Comparison of ENCODE assay signal across 14 cellular contexts in genomic region chr2:240402566-240403295, GRCh38. TPM values are rescaled to one million over a fixed set of nuclear protein-coding genes. Genes with fewer than 3 reads are reported as not detected.
DNase-seq lines count a peak whose midpoint lies in the region; ATAC-seq, FAIRE-seq and TF ChIP-seq lines count a peak whose summit lies in the region.
"Had no signal": no experiment of that assay in that cellular context is flagged by ENCODE, and none has a peak within 500 bp of the region (broad histone marks: within the 10 kb centered on the region; RNA-seq: fewer than 3 reads in every experiment).

No MANE protein-coding gene starts in this region.

- no peak for TF ChIP-seq POLR2A in H1 (IDR thresholded peaks at IDR 0.05; ENCODE audit: control extremely low read depth in 1 of 2, low read depth in 2 of 2, low read length in 2 of 2)

- no peak overlapping the region for H3K14ac ChIP-seq in H1 (ENCODE audit: insufficient read length)

- H2AK5ac ChIP-seq in H1 (ENCODE audit: low read depth, low read length), result no peak overlapping the region

- no peak overlapping the region for H3K4ac ChIP-seq in H1 (replicated peaks; ENCODE audit: insufficient read length, low read depth, low read length)

- H3K4me1 ChIP-seq in heart right ventricle, result no peaks in the 10 kb centered on the region
- no peaks in the 10 kb centered on the region for H3K4me1 ChIP-seq in RWPE2 (ENCODE audit: insufficient read depth, poor library complexity, severe bottlenecking)
- no peaks in the 10 kb centered on the region; a peak in 1 of 7 replicates for H3K4me1 ChIP-seq in H1 (replicated peaks in 1 of 4; ENCODE audit: control insufficient read depth in 3 of 4, insufficient read depth in 4 of 4, low read length in 3 of 4)
- H3K4me1 ChIP-seq in tibial artery, result no peaks in the 10 kb centered on the region

- WGBS in heart right ventricle, 2 donors, result 86 to 89% methylated on average over 20 of the region's 20 CpGs
- 79% methylated on average over 9 of the region's 20 CpGs; no CpG with 5 or more reads in 1 of the 2 experiments for WGBS in H1 (ENCODE audit: extremely low coverage in 1 of 2, insufficient coverage in 1 of 2, insufficient read length in 1 of 2, insufficient replicate concordance in 2 of 2, low coverage in 1 of 2, low lambda C conversion rate in 2 of 2, missing lambda C conversion rate in 1 of 2), 2 experiments

- no peak for FAIRE-seq in H1 (lab: Jason Lieb, UNC)
- FAIRE-seq: islet of Langerhans had no signal

- H4K5ac ChIP-seq in H1 (ENCODE audit: insufficient read length, low read depth, low read length), result no peak overlapping the region

- TF ChIP-seq EP300 in H1 (IDR thresholded peaks at IDR 0.05; ENCODE audit: borderline replicate concordance in 1 of 2, low read depth in 2 of 2, low read length in 2 of 2), result no peak

- POLR2A ChIA-PET in H1 (lab: Charles Lee; ENCODE audit: partially characterized antibody), result no interaction called here

- TF ChIP-seq CTCF in heart right ventricle (IDR thresholded peaks at IDR 0.05) (no peak), RWPE2 (IDR thresholded peaks at IDR 0.05; ENCODE audit: poor library complexity, severe bottlenecking) (no peak), H1 (IDR thresholded peaks at IDR 0.05; ENCODE audit: control extremely low read depth in 1 of 3, insufficient read depth in 1 of 3, low read depth in 1 of 3, low read length in 3 of 3) (no peak), tibial artery (IDR thresholded peaks at IDR 0.05) (no peak)

- no peak overlapping the region for H4K91ac ChIP-seq in H1 (replicated peaks; ENCODE audit: insufficient read length, low read length)

- H3K4me3 ChIP-seq in heart right ventricle, result no peak overlapping the region
- H3K4me3 ChIP-seq in RWPE2 (ENCODE audit: severe bottlenecking), result no peak overlapping the region
- no peak overlapping the region for H3K4me3 ChIP-seq in H1 (ENCODE audit: extremely low read depth in 1 of 4, insufficient read depth in 2 of 4, low read depth in 3 of 4, low read length in 4 of 4)
- no peak overlapping the region for H3K4me3 ChIP-seq in tibial artery

- no peaks in the 10 kb centered on the region for H3K79me2 ChIP-seq in H1 (ENCODE audit: control insufficient read depth in 1 of 2, insufficient read depth in 2 of 2, low read length in 2 of 2)

- peak overlapping the region; percentile 3; the same call in 1 of the 2 replicates for H4K8ac ChIP-seq in H1 (ENCODE audit: extremely low read depth, insufficient read depth, low read length)

- H3K27ac ChIP-seq in heart right ventricle (no peak overlapping the region), RWPE2 (ENCODE audit: poor library complexity, severe bottlenecking) (no peak overlapping the region), H1 (ENCODE audit: low read depth, low read length) (no peak overlapping the region), tibial artery (no peak overlapping the region)

- intact Hi-C loops in cardiac septum (cut with DNase I), result no loop called here
- intact Hi-C loops in heart right ventricle (cut with DNase I), result no loop called here
- intact Hi-C loops in tibial artery (cut with DNase I; ENCODE audit: low total_unique reads), result no loop called here

- no peak overlapping the region for H2AFZ ChIP-seq in H1 (ENCODE audit: low read length)

- H3K9me3 ChIP-seq in heart right ventricle (no peaks in the 10 kb centered on the region), RWPE2 (ENCODE audit: severe bottlenecking) (no peaks in the 10 kb centered on the region), H1 (ENCODE audit: insufficient read depth in 2 of 2, low read depth in 1 of 2, low read length in 1 of 2) (no peaks in the 10 kb centered on the region), tibial artery (no peaks in the 10 kb centered on the region)

- H2BK12ac ChIP-seq in H1 (ENCODE audit: low read depth, low read length), result no peak overlapping the region

- H3K9ac ChIP-seq in H1 (replicated peaks in 1 of 4; ENCODE audit: extremely low read depth in 1 of 4, low read depth in 3 of 4, low read length in 3 of 4), result no peak overlapping the region

- no peak overlapping the region for H3K23ac ChIP-seq in H1 (ENCODE audit: insufficient read length)

- CTCF ChIA-PET in H1 (lab: Charles Lee; ENCODE audit: partially characterized antibody), result interaction anchor here (0.6 kb wide), 1 partner anchor 11 kb away, joined by 3 read pairs; no protein-coding TSS in a partner anchor

- no peak overlapping the region for H2BK15ac ChIP-seq in H1 (ENCODE audit: low read length)

- DNase-seq in cardiac septum (ENCODE audit: low spot score) (peak; percentile 72), heart right ventricle (no peak), RWPE2 (ENCODE audit: low spot score) (peak; percentile 38), H1 (ENCODE audit: low read depth in 1 of 2, low spot score in 2 of 2) (peak in 1 of 2 experiments; percentile 37), tibial artery (peak; percentile 3 to 48), NCI-H748 treated with DMSO at 0.1 percent for 48 hours (lab: John Stamatoyannopoulos, UW) (no peak)
- DNase-seq: activated CD4-positive, CD25-positive, alpha-beta regulatory T cell treated with anti-CD3 and anti-CD28 coated beads, Interleukin-2, amount 50 U/mL, for 72 hours; amygdala; Calu3; HFFc6; Kasumi-1; NCI-H1417 had no signal

- no peak overlapping the region for H3K56ac ChIP-seq in H1 (replicated peaks; ENCODE audit: insufficient read length, low read depth, low read length)

- ATAC-seq in heart right ventricle (no peak), RWPE2 (ENCODE audit: low read depth) (no peak), GM18907 (IDR thresholded peaks at IDR 0.05; ENCODE audit: unreplicated experiment) (no peak)

- no peaks in the 10 kb centered on the region for H3K36me3 ChIP-seq in heart right ventricle
- H3K36me3 ChIP-seq in RWPE2 (ENCODE audit: low read depth), result no peaks in the 10 kb centered on the region
- no peaks in the 10 kb centered on the region for H3K36me3 ChIP-seq in H1 (ENCODE audit: control insufficient read depth in 2 of 4, insufficient read depth in 4 of 4, low read length in 3 of 4)
- H3K36me3 ChIP-seq in tibial artery, result no peaks in the 10 kb centered on the region

- no peaks in the 10 kb centered on the region for H3K79me1 ChIP-seq in H1 (ENCODE audit: low read depth, low read length)

- no peak overlapping the region for H2BK120ac ChIP-seq in H1 (replicated peaks; ENCODE audit: low read depth, low read length)

- H3K4me2 ChIP-seq in H1 (ENCODE audit: insufficient read depth in 1 of 2, low read depth in 2 of 2, low read length in 2 of 2), result no peak overlapping the region

- TF ChIP-seq RAD21 in H1 (IDR thresholded peaks at IDR 0.05 in 1 of 2, conservative IDR thresholded peaks at IDR 0.05 in 1 of 2; ENCODE audit: low read depth in 2 of 2, low read length in 2 of 2), result no peak

- no peaks in the 10 kb centered on the region for H4K20me1 ChIP-seq in H1 (replicated peaks in 1 of 2; ENCODE audit: control insufficient read depth in 1 of 2, insufficient read depth in 2 of 2, low read length in 2 of 2)

- H2BK5ac ChIP-seq in H1 (ENCODE audit: low read depth, low read length), result no peak overlapping the region

- H2BK20ac ChIP-seq in H1 (ENCODE audit: low read length), result no peak overlapping the region

- no peak overlapping the region for H3K18ac ChIP-seq in H1 (ENCODE audit: extremely low read depth, low read length)

- H3K27me3 ChIP-seq in heart right ventricle (peaks cover 0 to 5% (median 0%) of the 10 kb centered on the region in 7 donors), RWPE2 (ENCODE audit: insufficient read depth, poor library complexity, severe bottlenecking) (no peaks in the 10 kb centered on the region), H1 (replicated peaks in 1 of 4; ENCODE audit: control insufficient read depth in 3 of 4, extremely low read depth in 1 of 4, insufficient read depth in 3 of 4, low read length in 3 of 4) (no peaks in the 10 kb centered on the region), tibial artery (no peaks in the 10 kb centered on the region)

- no peaks in the 10 kb centered on the region for H3K23me2 ChIP-seq in H1 (ENCODE audit: low read depth, low read length)

TF ChIP-seq in H1, 55 proteins besides CTCF, POLR2A, EP300 and RAD21:
- no peak for TF ChIP-seq NANOG (IDR thresholded peaks at IDR 0.05; ENCODE audit: insufficient read depth, low read depth, low read length, poor library complexity, severe bottlenecking)
- TF ChIP-seq SIN3A (conservative IDR thresholded peaks at IDR 0.05 in 1 of 2, IDR thresholded peaks at IDR 0.05 in 1 of 2; ENCODE audit: low read depth in 1 of 2, low read length in 2 of 2), result no peak
- TF ChIP-seq SIRT6 (IDR thresholded peaks at IDR 0.05; ENCODE audit: low read length), result no peak
- no peak for TF ChIP-seq CHD1 (IDR thresholded peaks at IDR 0.05; ENCODE audit: low read depth, low read length)
- no peak for TF ChIP-seq USF2 (IDR thresholded peaks at IDR 0.05; ENCODE audit: low read length)
- no peak for TF ChIP-seq SAP30 (IDR thresholded peaks at IDR 0.05; ENCODE audit: insufficient read depth, insufficient replicate concordance, low read length)
- TF ChIP-seq GTF2F1 (IDR thresholded peaks at IDR 0.05; ENCODE audit: borderline replicate concordance, low read depth, low read length), result no peak
- no peak for TF ChIP-seq SUZ12 (IDR thresholded peaks at IDR 0.05; ENCODE audit: low read length)
- TF ChIP-seq CREB1 (IDR thresholded peaks at IDR 0.05), result no peak
- TF ChIP-seq TEAD4 (IDR thresholded peaks at IDR 0.05; ENCODE audit: low read depth, low read length), result no peak
- TF ChIP-seq CBX8 (IDR thresholded peaks at IDR 0.05; ENCODE audit: borderline replicate concordance, low read depth, low read length), result no peak
TF ChIP-seq in H1: peak in this region for 0.

RNA-seq across cellular contexts. Expression of gene GPC1, which starts 32.7 kb away (rescaled TPM):
- total RNA-seq in cardiac septum, result 291 TPM
- total RNA-seq in heart right ventricle, result 100 to 1,000 TPM; 161 to 287 (median 185) TPM
- 100 to 1,000 TPM; 104 to 156 TPM for polyA plus RNA-seq in heart right ventricle
- total RNA-seq in H1 (2021; fragmentation: NEBNext Ultra II Directional; extraction: Animal tissue kit (Norgen Biotek cat#: 25700)), result 28.3 and 31.9 TPM in 2 replicates
- polyA plus RNA-seq in H1 (2011; rRNA removed), result 21.9 and 30.2 TPM in 2 replicates
- polyA plus RNA-seq in H1 (2011; cell fraction: cytosol; rRNA removed), result 22.1 TPM
- 47.6 TPM for polyA plus RNA-seq in H1 (2011; cell fraction: nucleus; rRNA removed)
- polyA plus RNA-seq in H1 (2012, experiment 1 of 2), result 18.4 to 31.5 TPM (median 29.5 TPM) in 4 replicates
- polyA plus RNA-seq in H1 (2012, experiment 2 of 2), result 27.9 TPM
- polyA plus RNA-seq in H1 (2013, experiment 1 of 2), result 42.0 TPM
- 37.4 TPM for polyA plus RNA-seq in H1 (2013, experiment 2 of 2)
- 14.3 and 16.0 TPM in 2 replicates for polyA minus RNA-seq in H1 (2011; rRNA and poly(A)+ RNA removed)
- polyA minus RNA-seq in H1 (2011; cell fraction: cytosol; rRNA and poly(A)+ RNA removed), result 29.2 TPM
- polyA minus RNA-seq in H1 (2011; cell fraction: nucleus; rRNA and poly(A)+ RNA removed), result 22.9 TPM

Comparison
In these comparisons a context has a peak if more than half of its experiments do, and no peak if none do; other contexts are left out.
1. DNase-seq: peak in cardiac septum (single experiment), RWPE2 (single experiment) and tibial artery (2 of 2); none in heart right ventricle (0 of 2) and NCI-H748 treated with DMSO at 0.1 percent for 48 hours (single experiment).